In genomic region chr17:283911-284675, GRCh38 we compare ENCODE assay signal across 18 cellular contexts.
"Had no signal": no experiment of that assay in that cellular context is flagged by ENCODE, and none has a peak within 500 bp of the region (broad histone marks: within the 10 kb centered on the region; RNA-seq: fewer than 3 reads in every experiment).

No MANE protein-coding gene starts in this region.

- H3K27ac ChIP-seq: brain microvascular endothelial cell, left lung, right atrium auricular region, suprapubic skin, upper lobe of left lung had no signal

- DNase-seq: activated CD4-positive, alpha-beta T cell treated with anti-CD3 and anti-CD28 coated beads, Interleukin-2, amount 50 U/mL, for 1 hour; activated T-cell treated with anti-CD3 and anti-CD28 coated beads for 4 hours; amygdala; brain microvascular endothelial cell; glutamatergic neuron; mesendoderm; SK-N-SH; stimulated activated CD4-positive, alpha-beta T cell treated with anti-CD3 and anti-CD28 coated beads, Interleukin-12 subunit alpha, Interleukin-12 subunit beta, amount 100 ng/mL, for 4 hours; stimulated activated naive CD4-positive, alpha-beta T cell treated with Interleukin-2 at 50 U/mL for 16 hours; T-helper 1 cell had no signal

- H3K4me1 ChIP-seq: right atrium auricular region had no signal

- H3K9me3 ChIP-seq: left lung, SK-N-SH, suprapubic skin, upper lobe of left lung had no signal

- H3K27me3 ChIP-seq: brain microvascular endothelial cell, left lung, right atrium auricular region, suprapubic skin, upper lobe of left lung had no signal

- H3K4me3 ChIP-seq: left lung, right atrium auricular region, suprapubic skin, upper lobe of left lung had no signal

- H3K36me3 Mint-ChIP-seq: activated naive CD4-positive, alpha-beta T cell treated with anti-CD3 and anti-CD28 coated beads, Interleukin-2, amount 50 U/mL, for 72 hours had no signal

- H3K9me3 Mint-ChIP-seq: activated naive CD4-positive, alpha-beta T cell treated with anti-CD3 and anti-CD28 coated beads, Interleukin-2, amount 50 U/mL, for 72 hours; activated T-helper 2 cell treated with anti-CD3 and anti-CD28 coated beads, Interferon-gamma antibody, Interleukin-2, Interleukin-4, amounts not matched to agents 10 μg/mL and 5 μg/mL and 100 μg/mL, durations not matched to agents 14 hours and 24 hours and 36 hours; neural crest cell had no signal

- H3K4me3 Mint-ChIP-seq: neural crest cell had no signal

- H3K4me2 ChIP-seq: SK-N-SH had no signal

- ATAC-seq: activated naive CD4-positive, alpha-beta T cell treated with anti-CD3 and anti-CD28 coated beads, Interleukin-2, amount 50 U/mL, for 72 hours; esophagus mucosa; left lung had no signal

- H3K27ac Mint-ChIP-seq: activated naive CD4-positive, alpha-beta T cell treated with anti-CD3 and anti-CD28 coated beads, Interleukin-2, amount 50 U/mL, for 72 hours; activated T-helper 2 cell treated with anti-CD3 and anti-CD28 coated beads, Interferon-gamma antibody, Interleukin-2, Interleukin-4, amounts not matched to agents 10 μg/mL and 5 μg/mL and 100 μg/mL, durations not matched to agents 14 hours and 24 hours and 36 hours had no signal

- H3K4me1 Mint-ChIP-seq: neural crest cell had no signal

- H3K9ac ChIP-seq: SK-N-SH had no signal

- H3K36me3 ChIP-seq: brain microvascular endothelial cell, right atrium auricular region, suprapubic skin had no signal
